ENCODE assay signal across 9 cellular contexts in the genomic region with DNA sequence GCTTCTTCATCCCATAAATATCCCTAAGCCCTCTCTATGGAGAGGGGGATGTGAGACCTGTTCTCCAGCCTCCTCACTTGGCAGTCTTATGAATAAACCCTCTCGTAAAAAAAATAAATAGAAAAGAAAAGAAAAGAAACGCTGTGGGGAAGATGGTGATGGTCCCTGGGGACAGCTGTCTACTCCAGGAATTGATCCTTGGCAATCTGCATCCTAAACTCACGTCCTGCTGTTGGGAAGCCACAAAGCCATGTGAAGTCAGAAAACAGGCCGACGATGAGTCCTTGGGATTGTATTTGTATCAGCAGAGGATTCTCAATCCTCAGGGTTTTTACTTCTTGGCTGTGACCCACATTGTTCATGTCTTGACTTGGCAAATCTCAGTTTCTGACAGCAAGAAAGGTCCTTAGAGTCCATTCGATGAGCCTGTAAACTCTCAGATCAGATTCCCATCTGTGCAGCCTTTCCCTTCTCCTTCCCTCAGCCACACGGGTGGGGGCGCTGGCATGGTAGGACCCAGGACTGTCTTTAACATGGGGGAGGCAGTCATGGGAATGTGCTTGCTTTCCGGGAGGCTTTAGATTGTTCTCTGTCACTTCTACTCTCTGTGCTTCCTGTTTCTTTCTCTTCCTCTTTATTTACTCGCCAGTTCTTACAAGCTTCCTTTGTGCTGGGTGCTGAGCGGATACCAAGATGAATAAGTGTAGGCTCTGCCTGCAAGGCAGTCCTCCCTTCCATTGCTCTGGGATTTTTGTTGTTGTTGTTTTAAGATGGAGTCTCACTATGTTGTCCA. TPM values are rescaled to one million over a fixed set of nuclear protein-coding genes. Genes with fewer than 3 reads are reported as not detected.
A peak's percentile ranks its signal among the peaks of the same experiment; 100 is the strongest.
DNase-seq lines count a peak whose midpoint lies in the region; ATAC-seq and TF ChIP-seq lines count a peak whose summit lies in the region.
"Had no signal": no experiment of that assay in that cellular context is flagged by ENCODE, and none has a peak within 500 bp of the region (broad histone marks: within the 10 kb centered on the region; RNA-seq: fewer than 3 reads in every experiment).

No MANE protein-coding gene starts in this region.

- ATAC-seq in omental fat pad (ENCODE audit: low FRiP score): no peak
- ATAC-seq in GM19324 (IDR thresholded peaks at IDR 0.05; ENCODE audit: low FRiP score, unreplicated experiment): no peak

- H3K36me3 Mint-ChIP-seq in dendritic cell treated with granulocyte-macrophage colony-stimulating factor and Interleukin-4, amounts not matched to agents 40 ng/mL and 50 ng/mL, for 4 days (ENCODE audit: low read depth): peaks cover 77% of the 10 kb centered on the region
- H3K36me3 Mint-ChIP-seq in nephron progenitor cell (ENCODE audit: low read depth): peaks cover 39% of the 10 kb centered on the region

- peaks cover 53% of the 10 kb centered on the region for H3K4me1 Mint-ChIP-seq in dendritic cell treated with granulocyte-macrophage colony-stimulating factor and Interleukin-4, amounts not matched to agents 40 ng/mL and 50 ng/mL, for 4 days (ENCODE audit: low read depth)
- H3K4me1 Mint-ChIP-seq in nephron progenitor cell: peaks cover 24% of the 10 kb centered on the region

- H3K4me1 ChIP-seq in BLaER1: peaks cover 19% of the 10 kb centered on the region

- TF ChIP-seq CTCF in nephron progenitor cell (IDR thresholded peaks at IDR 0.05) (no peak), omental fat pad (IDR thresholded peaks at IDR 0.05) (no peak)

- no peak overlapping the region for H3K4me3 ChIP-seq in BLaER1

- H3K27me3 ChIP-seq in BLaER1: no peaks in the 10 kb centered on the region

- intact Hi-C loops in dendritic cell treated with granulocyte-macrophage colony-stimulating factor and Interleukin-4, amounts not matched to agents 40 ng/mL and 50 ng/mL, for 4 days (cut with micrococcal nuclease): loop anchor here (5.0 to 10.0 kb wide), 3 partner anchors 47 to 219 kb away; partner anchors contain the start of genes DEPDC7 and QSER1

- DNase-seq in NOMO-1 (lab: John Stamatoyannopoulos, UW; ENCODE audit: unreplicated experiment in 2 of 2) (peak; percentile 40 to 62), nephron progenitor cell (no peak), omental fat pad (ENCODE audit: low spot score) (no peak), SW 1271 (lab: John Stamatoyannopoulos, UW) (no peak)
- DNase-seq in activated CD4-positive, alpha-beta T cell treated with anti-CD3 and anti-CD28 coated beads, Interleukin-2, amount 50 U/mL, for 4 hours: no peak
- DNase-seq: Calu3 had no signal

- peak overlapping the region; percentile 23; the same call in 1 of the 2 replicates for H3K4me2 ChIP-seq in BLaER1

- H3K36me3 ChIP-seq in BLaER1: peaks cover 90% of the 10 kb centered on the region

- H3K9me3 Mint-ChIP-seq in dendritic cell treated with granulocyte-macrophage colony-stimulating factor and Interleukin-4, amounts not matched to agents 40 ng/mL and 50 ng/mL, for 4 days: no peaks in the 10 kb centered on the region
- no peaks in the 10 kb centered on the region for H3K9me3 Mint-ChIP-seq in nephron progenitor cell

- peak overlapping the region; percentile 83 for H3K27ac Mint-ChIP-seq in dendritic cell treated with granulocyte-macrophage colony-stimulating factor and Interleukin-4, amounts not matched to agents 40 ng/mL and 50 ng/mL, for 4 days
- H3K27ac Mint-ChIP-seq in nephron progenitor cell: peak overlapping the region; percentile 95

- no peak overlapping the region for H3K9ac ChIP-seq in BLaER1

- peak overlapping the region; percentile 32 for H3K4me3 Mint-ChIP-seq in dendritic cell treated with granulocyte-macrophage colony-stimulating factor and Interleukin-4, amounts not matched to agents 40 ng/mL and 50 ng/mL, for 4 days
- no peak overlapping the region for H3K4me3 Mint-ChIP-seq in nephron progenitor cell

- H3K9me3 ChIP-seq in BLaER1: no peaks in the 10 kb centered on the region

- peak overlapping the region; percentile 37; the same call in 1 of the 2 replicates for H3K27ac ChIP-seq in BLaER1

- H4K20me1 ChIP-seq in BLaER1: peaks cover 5% of the 10 kb centered on the region; the same call in 1 of the 2 replicates

- no peaks in the 10 kb centered on the region for H3K27me3 Mint-ChIP-seq in dendritic cell treated with granulocyte-macrophage colony-stimulating factor and Interleukin-4, amounts not matched to agents 40 ng/mL and 50 ng/mL, for 4 days
- peaks cover 6% of the 10 kb centered on the region for H3K27me3 Mint-ChIP-seq in nephron progenitor cell (ENCODE audit: low read depth, poor library complexity)

RNA-seq across cellular contexts. Expression of gene TCP11L1, which starts 24.9 kb away (rescaled TPM):
- 10 to 100 TPM; 24.7 to 52.6 (median 34.6) TPM for total RNA-seq in omental fat pad

RNA-seq across cellular contexts. Expression of gene DEPDC7, which starts 48.6 kb away (rescaled TPM):
- 1 to 10 TPM in 1 of 4 donors, under 1 TPM in 3; 0.46 to 1.8 (median 0.87) TPM for total RNA-seq in omental fat pad

Comparison
In these comparisons a context has a peak if more than half of its experiments do, and no peak if none do; other contexts are left out.
1. DNase-seq: peak in NOMO-1 (2 of 2); none in nephron progenitor cell (single experiment), omental fat pad (single experiment), SW 1271 (0 of 2) and activated CD4-positive, alpha-beta T cell treated with anti-CD3 and anti-CD28 coated beads, Interleukin-2, amount 50 U/mL, for 4 hours (0 of 2).